In genomic region chr6:144377586-144377985, GRCh38 we compare ENCODE assay signal across 12 cellular contexts.
A peak's percentile ranks its signal among the peaks of the same experiment; 100 is the strongest.
DNase-seq lines count a peak whose midpoint lies in the region; ATAC-seq and TF ChIP-seq lines count a peak whose summit lies in the region.
"Had no signal": no experiment of that assay in that cellular context is flagged by ENCODE, and none has a peak within 500 bp of the region (broad histone marks: within the 10 kb centered on the region; RNA-seq: fewer than 3 reads in every experiment).

No MANE protein-coding gene starts in this region.

- TF ChIP-seq EP300 in tibial nerve (IDR thresholded peaks at IDR 0.05): no peak

- TF ChIP-seq CTCF in brain microvascular endothelial cell (IDR thresholded peaks at IDR 0.05; ENCODE audit: low read depth, low read length, missing control alignments) (no peak), lung (IDR thresholded peaks at IDR 0.05; ENCODE audit: control extremely low read depth, extremely low read depth) (no peak), tibial nerve (IDR thresholded peaks at IDR 0.05) (no peak)

- DNase-seq in activated T-cell treated with anti-CD3 and anti-CD28 coated beads, Interleukin-2, amount 50 U/mL, for 24 hours: no peak
- DNase-seq in activated T-cell treated with anti-CD3 and anti-CD28 coated beads, Interleukin-2, amount 50 U/mL, for 4 hours: no peak
- DNase-seq in brain microvascular endothelial cell: peak; percentile 58
- no peak for DNase-seq in lung (ENCODE audit: low spot score)
- no peak for DNase-seq in tibial nerve (ENCODE audit: low spot score in 2 of 2)
- DNase-seq in NOMO-1 (lab: John Stamatoyannopoulos, UW; ENCODE audit: unreplicated experiment in 2 of 2): no peak
- DNase-seq in DMS 273 treated with DMSO at 0.1 percent for 48 hours (lab: John Stamatoyannopoulos, UW): no peak
- DNase-seq in HT-29 (ENCODE audit: low spot score): no peak
- DNase-seq: activated T-cell treated with anti-CD3 and anti-CD28 coated beads, Interleukin-2, amount 50 U/mL, for 1 hour; NCI-H2029 had no signal

- no peaks in the 10 kb centered on the region for H3K27me3 Mint-ChIP-seq in activated T-cell treated with anti-CD3 and anti-CD28 coated beads, Interleukin-2, amount 50 U/mL, for 24 hours
- H3K27me3 Mint-ChIP-seq in activated T-cell treated with anti-CD3 and anti-CD28 coated beads, Interleukin-2, amount 50 U/mL, for 4 hours (ENCODE audit: low read depth): no peaks in the 10 kb centered on the region

- H3K9me3 Mint-ChIP-seq in activated T-cell treated with anti-CD3 and anti-CD28 coated beads, Interleukin-2, amount 50 U/mL, for 24 hours: peaks cover 16% of the 10 kb centered on the region
- peaks cover 15% of the 10 kb centered on the region for H3K9me3 Mint-ChIP-seq in activated T-cell treated with anti-CD3 and anti-CD28 coated beads, Interleukin-2, amount 50 U/mL, for 4 hours

- H3K4me1 ChIP-seq in lung (ENCODE audit: control insufficient read depth in 2 of 2, insufficient read depth in 2 of 2, low read length in 2 of 2) (peaks cover 5 to 22% of the 10 kb centered on the region in 2 donors), tibial nerve (peaks cover 0 to 82% (median 27%) of the 10 kb centered on the region in 4 donors)

- H3K27ac Mint-ChIP-seq in activated T-cell treated with anti-CD3 and anti-CD28 coated beads, Interleukin-2, amount 50 U/mL, for 24 hours: peak overlapping the region; percentile 22

- in situ Hi-C loops in brain microvascular endothelial cell (cut with HindIII; ENCODE audit: low pct_ligation_motif_present, low sequenced_read_pairs): no loop called here

- no peak for TF ChIP-seq POLR2A in tibial nerve (IDR thresholded peaks at IDR 0.05)

- H3K36me3 Mint-ChIP-seq in activated T-cell treated with anti-CD3 and anti-CD28 coated beads, Interleukin-2, amount 50 U/mL, for 24 hours (ENCODE audit: low read depth): peaks cover 27% of the 10 kb centered on the region
- H3K36me3 Mint-ChIP-seq in activated T-cell treated with anti-CD3 and anti-CD28 coated beads, Interleukin-2, amount 50 U/mL, for 4 hours (ENCODE audit: insufficient read depth): peaks cover 26% of the 10 kb centered on the region

- H3K4me3 ChIP-seq in brain microvascular endothelial cell (ENCODE audit: low read depth, low read length) (no peak overlapping the region), lung (no peak overlapping the region), tibial nerve (no peak overlapping the region)
- H3K4me3 ChIP-seq: A549, SJSA1 had no signal

- no peaks in the 10 kb centered on the region for H3K27me3 ChIP-seq in brain microvascular endothelial cell (replicated peaks)
- no peaks in the 10 kb centered on the region for H3K27me3 ChIP-seq in lung (ENCODE audit: control insufficient read depth, insufficient read depth)
- H3K27me3 ChIP-seq in tibial nerve: no peaks in the 10 kb centered on the region
- H3K27me3 ChIP-seq: SJSA1 had no signal

- H3K27ac ChIP-seq in brain microvascular endothelial cell (peak overlapping the region; percentile 26), lung (ENCODE audit: low read depth in 1 of 2, low read length in 1 of 2) (no peak overlapping the region), tibial nerve (peak overlapping the region in 3 of 4 donors; percentile 21 to 85 (median 66))
- H3K27ac ChIP-seq: SJSA1 had no signal

- WGBS in lung, 2 donors: 29 to 45% methylated on average over 2 of the region's 2 CpGs
- 8 to 21% methylated on average over 2 of the region's 2 CpGs for WGBS in tibial nerve, 2 donors

- H3K9me3 ChIP-seq in lung (ENCODE audit: control insufficient read depth in 2 of 2, insufficient read depth in 1 of 2, low read length in 1 of 2): no peaks in the 10 kb centered on the region
- H3K9me3 ChIP-seq in tibial nerve: peaks cover 0 to 6% (median 0%) of the 10 kb centered on the region in 4 donors

- H3K36me3 ChIP-seq in brain microvascular endothelial cell (replicated peaks): no peaks in the 10 kb centered on the region
- no peaks in the 10 kb centered on the region for H3K36me3 ChIP-seq in lung (ENCODE audit: control insufficient read depth in 2 of 2, insufficient read depth in 2 of 2, low read length in 2 of 2)
- no peaks in the 10 kb centered on the region for H3K36me3 ChIP-seq in tibial nerve

- no peak overlapping the region for H3K4me3 Mint-ChIP-seq in activated T-cell treated with anti-CD3 and anti-CD28 coated beads, Interleukin-2, amount 50 U/mL, for 24 hours
- H3K4me3 Mint-ChIP-seq in activated T-cell treated with anti-CD3 and anti-CD28 coated beads, Interleukin-2, amount 50 U/mL, for 4 hours: no peak overlapping the region

- peaks cover 55% of the 10 kb centered on the region for H3K4me1 Mint-ChIP-seq in activated T-cell treated with anti-CD3 and anti-CD28 coated beads, Interleukin-2, amount 50 U/mL, for 24 hours (ENCODE audit: low read depth)
- peaks cover 62% of the 10 kb centered on the region for H3K4me1 Mint-ChIP-seq in activated T-cell treated with anti-CD3 and anti-CD28 coated beads, Interleukin-2, amount 50 U/mL, for 4 hours (ENCODE audit: low read depth)

- ATAC-seq in activated T-cell treated with anti-CD3 and anti-CD28 coated beads, Interleukin-2, amount 50 U/mL, for 4 hours: no peak
- peak; percentile 53 for ATAC-seq in lung (ENCODE audit: insufficient read depth, low FRiP score)
- ATAC-seq: A549 had no signal

Comparison
In these comparisons a context has a peak if more than half of its experiments do, and no peak if none do; other contexts are left out.
1. H3K27ac ChIP-seq: peak in brain microvascular endothelial cell (single experiment) and tibial nerve (3 of 4); none in lung (0 of 2).